8 cellular contexts compared by ENCODE assay signal in genomic region chr1:44354268-44354839, GRCh38. TPM values are rescaled to one million over a fixed set of nuclear protein-coding genes. Genes with fewer than 3 reads are reported as not detected.
DNase-seq lines count a peak whose midpoint lies in the region; ATAC-seq and TF ChIP-seq lines count a peak whose summit lies in the region.

No MANE protein-coding gene starts in this region.

- H2AFZ ChIP-seq in OCI-LY1 (ENCODE audit: low read length), result no peak overlapping the region

- no peak for TF ChIP-seq CTCF in OCI-LY1 (IDR thresholded peaks at IDR 0.05; ENCODE audit: low read length)
- no peak for TF ChIP-seq CTCF in endodermal cell (conservative IDR thresholded peaks at IDR 0.05)
- no peak for TF ChIP-seq CTCF in omental fat pad (IDR thresholded peaks at IDR 0.05)

- ATAC-seq in omental fat pad (ENCODE audit: low FRiP score), result peak; percentile 28
- ATAC-seq in GM19328 (IDR thresholded peaks at IDR 0.05; ENCODE audit: unreplicated experiment), result no peak

- H3F3A ChIP-seq in OCI-LY1 (ENCODE audit: insufficient read depth, low read length), result no peaks in the 10 kb centered on the region

- H3K27me3 ChIP-seq in OCI-LY1 (ENCODE audit: insufficient read depth, low read length) (no peaks in the 10 kb centered on the region), endodermal cell (ENCODE audit: control insufficient read depth, insufficient read depth, low read length, poor library complexity, severe bottlenecking) (no peaks in the 10 kb centered on the region)

- peak overlapping the region; percentile 71 for H3K4me2 ChIP-seq in OCI-LY1 (ENCODE audit: low read length)

- H3K79me2 ChIP-seq in OCI-LY1 (ENCODE audit: insufficient read depth, low read length), result peaks cover 16% of the 10 kb centered on the region

- peaks cover 3% of the 10 kb centered on the region; the same call in 1 of the 2 replicates for H3K36me3 ChIP-seq in OCI-LY1 (ENCODE audit: insufficient read depth, low read length)
- H3K36me3 ChIP-seq in endodermal cell (ENCODE audit: control insufficient read depth, insufficient read depth, low read length), result peaks cover 9% of the 10 kb centered on the region

- peak overlapping the region; percentile 68 for H3K9ac ChIP-seq in OCI-LY1 (ENCODE audit: low read length)
- peak overlapping the region; percentile 73 for H3K9ac ChIP-seq in endodermal cell (ENCODE audit: extremely low read depth, low read length, poor library complexity, severe bottlenecking)

- H3K9me3 ChIP-seq in OCI-LY1 (ENCODE audit: low read length) (no peaks in the 10 kb centered on the region), endodermal cell (ENCODE audit: control insufficient read depth, low read length) (no peaks in the 10 kb centered on the region)

- H3K4me1 ChIP-seq in OCI-LY1 (ENCODE audit: insufficient read depth, low read length, severe bottlenecking) (peaks cover 34% of the 10 kb centered on the region), endodermal cell (ENCODE audit: control insufficient read depth, insufficient read depth, low read length) (peaks cover 9% of the 10 kb centered on the region)

- in situ Hi-C loops in G401 (cut with HindIII; ENCODE audit: low sequenced_read_pairs), result no loop called here

- no peaks in the 10 kb centered on the region for H3K27me3 Mint-ChIP-seq in endodermal cell (ENCODE audit: insufficient read depth)

- H3K9me3 Mint-ChIP-seq in endodermal cell, result no peaks in the 10 kb centered on the region

- 46 to 61% methylated on average over 5 to 10 of the region's 10 CpGs for WGBS in endodermal cell (ENCODE audit: insufficient coverage in 1 of 2, insufficient read length in 1 of 2), 2 experiments

- DNase-seq in Daoy (ENCODE audit: low read depth) (peak; percentile 21), endodermal cell (no peak), omental fat pad (ENCODE audit: low spot score) (no peak), G401 (ENCODE audit: low spot score) (no peak), A172 (ENCODE audit: low spot score) (no peak)
- DNase-seq in activated CD4-positive, CD25-positive, alpha-beta regulatory T cell treated with anti-CD3 and anti-CD28 coated beads, Interleukin-2, amount 50 U/mL, for 72 hours, result no peak

- H3K4me3 ChIP-seq in OCI-LY1 (ENCODE audit: low read depth, low read length, poor library complexity, severe bottlenecking) (peak overlapping the region; percentile 76), endodermal cell (ENCODE audit: low read length) (peak overlapping the region; percentile 89)

- peaks cover 10% of the 10 kb centered on the region for H3K36me3 Mint-ChIP-seq in endodermal cell (ENCODE audit: low read depth)

- H3K9me2 ChIP-seq in OCI-LY1 (ENCODE audit: low read depth, low read length), result no peaks in the 10 kb centered on the region

- H3K27ac Mint-ChIP-seq in endodermal cell, result peak overlapping the region; percentile 91

- no peak overlapping the region for H3K27ac ChIP-seq in OCI-LY1 (ENCODE audit: low read depth, low read length, poor library complexity, severe bottlenecking)
- H3K27ac ChIP-seq in endodermal cell (ENCODE audit: low read depth, low read length), result peak overlapping the region; percentile 80

- no peaks in the 10 kb centered on the region for H4K20me1 ChIP-seq in OCI-LY1 (ENCODE audit: insufficient read depth, low read length)

- peak overlapping the region; percentile 75 for H3K4me3 Mint-ChIP-seq in endodermal cell

- H3K4me1 Mint-ChIP-seq in endodermal cell, result peaks cover 37% of the 10 kb centered on the region

RNA-seq across cellular contexts. Expression of gene ERI3, which starts 0.7 kb away (rescaled TPM):
- total RNA-seq in Daoy (2014; rRNA removed; shearing (Covaris generic)), result 93.3 and 101 TPM in 2 replicates
- total RNA-seq in endodermal cell (10 to 100 TPM; 71.9 to 92.1 TPM), omental fat pad (10 to 100 TPM; 27.6 to 36.3 (median 31.2) TPM)
- polyA plus RNA-seq in endodermal cell (2013, experiment 1 of 2), result 56.5 TPM
- polyA plus RNA-seq in endodermal cell (2013, experiment 2 of 2), result 59.4 TPM
- 131 and 135 TPM in 2 replicates for total RNA-seq in G401 (2014; rRNA removed; shearing (Covaris generic))
- 48.0 and 64.7 TPM in 2 replicates for total RNA-seq in A172 (2014; rRNA removed; shearing (Covaris generic))

RNA-seq across cellular contexts. Expression of gene RNF220, which starts 50.7 kb away (rescaled TPM):
- 153 and 198 TPM in 2 replicates for total RNA-seq in Daoy (2014; rRNA removed; shearing (Covaris generic))
- total RNA-seq in endodermal cell (10 to 100 TPM; 94.6 to 95.5 TPM), omental fat pad (10 to 100 TPM; 54.2 to 94.0 (median 88.8) TPM)
- 88.5 TPM for polyA plus RNA-seq in endodermal cell (2013, experiment 1 of 2)
- 78.2 TPM for polyA plus RNA-seq in endodermal cell (2013, experiment 2 of 2)
- total RNA-seq in G401 (2014; rRNA removed; shearing (Covaris generic)), result 92.2 and 98.3 TPM in 2 replicates
- 57.4 and 65.2 TPM in 2 replicates for total RNA-seq in A172 (2014; rRNA removed; shearing (Covaris generic))
